In the genomic region with DNA sequence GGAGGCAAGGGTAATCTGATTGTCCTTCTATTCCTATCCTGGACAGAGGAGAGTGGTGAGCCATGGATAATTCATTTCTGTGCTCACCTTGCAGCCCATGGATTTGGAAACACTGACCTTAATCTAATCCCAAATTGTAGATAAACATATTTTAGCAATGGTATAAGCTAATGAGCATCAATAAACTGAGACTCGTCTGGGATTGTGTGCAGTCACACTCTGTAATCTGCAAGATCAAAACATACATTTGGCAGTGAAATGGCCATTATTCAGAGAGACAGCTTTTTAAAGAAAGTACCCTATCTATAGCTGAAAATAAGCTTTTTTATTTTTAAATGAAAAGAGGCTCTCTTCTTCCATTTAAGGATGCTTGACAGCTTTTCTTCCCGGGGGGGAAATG, we compare ENCODE assay signal across 20 cellular contexts.
DNase-seq lines count a peak whose midpoint lies in the region; ATAC-seq and TF ChIP-seq lines count a peak whose summit lies in the region.
"Had no signal": no experiment of that assay in that cellular context is flagged by ENCODE, and none has a peak within 500 bp of the region (broad histone marks: within the 10 kb centered on the region; RNA-seq: fewer than 3 reads in every experiment).

No MANE protein-coding gene starts in this region.

- H3K36me3 Mint-ChIP-seq in brain (no peaks in the 10 kb centered on the region), mesothelial cell of epicardium (no peaks in the 10 kb centered on the region)
- H3K36me3 Mint-ChIP-seq in CD4-positive, alpha-beta T cell (ENCODE audit: low read depth): no peaks in the 10 kb centered on the region
- H3K36me3 Mint-ChIP-seq: CD8-positive, alpha-beta memory T cell had no signal

- H3K4me1 Mint-ChIP-seq in brain (peaks cover 28% of the 10 kb centered on the region), mesothelial cell of epicardium (peaks cover 40% of the 10 kb centered on the region)
- H3K4me1 Mint-ChIP-seq in CD4-positive, alpha-beta T cell (ENCODE audit: low read depth): no peaks in the 10 kb centered on the region
- H3K4me1 Mint-ChIP-seq: B cell; CD8-positive, alpha-beta memory T cell had no signal

- H2AFZ ChIP-seq in SK-N-SH (ENCODE audit: low read depth) (no peak overlapping the region), smooth muscle cell (ENCODE audit: low read depth) (peak overlapping the region; percentile 84)

- H3K4me3 ChIP-seq in SK-N-SH (ENCODE audit: low read depth in 2 of 2, low read length in 1 of 2) (no peak overlapping the region), smooth muscle cell (no peak overlapping the region), tibial nerve (no peak overlapping the region), mucosa of descending colon (no peak overlapping the region)
- H3K4me3 ChIP-seq: BLaER1 treated with 17β-estradiol and CSF1 and Interleukin-3, amounts not matched to agents 10 nM and 100 nM; GM12878 had no signal

- 0% methylated on average over 2 of the region's 2 CpGs for WGBS in SK-N-SH (ENCODE audit: low lambda C conversion rate)
- WGBS in smooth muscle cell (ENCODE audit: low lambda C conversion rate): 4% methylated on average over 2 of the region's 2 CpGs
- WGBS in tibial nerve, 2 donors: 30 to 42% methylated on average over 2 of the region's 2 CpGs

- H3K27ac ChIP-seq in SK-N-SH (ENCODE audit: low read depth in 2 of 2, low read length in 1 of 2) (peak overlapping the region in 1 of 2 experiments; percentile 50; a peak in 2 of 4 replicates), smooth muscle cell (ENCODE audit: low read depth) (peak overlapping the region; percentile 46), tibial nerve (no peak overlapping the region)
- H3K27ac ChIP-seq in CD4-positive, alpha-beta T cell (ENCODE audit: low read depth, low read length): no peak overlapping the region
- H3K27ac ChIP-seq: BLaER1 treated with 17β-estradiol and CSF1 and Interleukin-3, amounts not matched to agents 10 nM and 100 nM had no signal

- no peak for TF ChIP-seq CTCF in SK-N-SH (IDR thresholded peaks at IDR 0.05)
- no peak for TF ChIP-seq CTCF in brain (conservative IDR thresholded peaks at IDR 0.05)
- TF ChIP-seq CTCF in mesothelial cell of epicardium (IDR thresholded peaks at IDR 0.05; ENCODE audit: unreplicated experiment): no peak
- no peak for TF ChIP-seq CTCF in smooth muscle cell (IDR thresholded peaks at IDR 0.05; ENCODE audit: borderline replicate concordance, insufficient read depth, poor library complexity, severe bottlenecking)
- no peak for TF ChIP-seq CTCF in tibial nerve (IDR thresholded peaks at IDR 0.05)
- no peak for TF ChIP-seq CTCF in CD4-positive, alpha-beta T cell (IDR thresholded peaks at IDR 0.05)
- TF ChIP-seq CTCF in mucosa of descending colon (IDR thresholded peaks at IDR 0.05): no peak

- no peaks in the 10 kb centered on the region for H3K9me3 ChIP-seq in SK-N-SH
- no peaks in the 10 kb centered on the region for H3K9me3 ChIP-seq in smooth muscle cell (replicated peaks; ENCODE audit: low read depth)
- no peaks in the 10 kb centered on the region for H3K9me3 ChIP-seq in tibial nerve
- no peaks in the 10 kb centered on the region for H3K9me3 ChIP-seq in CD4-positive, alpha-beta T cell (ENCODE audit: control insufficient read depth, low read length)
- H3K9me3 ChIP-seq in mucosa of descending colon: no peaks in the 10 kb centered on the region
- H3K9me3 ChIP-seq: BLaER1 treated with 17β-estradiol and CSF1 and Interleukin-3, amounts not matched to agents 10 nM and 100 nM had no signal

- H3K27me3 Mint-ChIP-seq in brain: no peaks in the 10 kb centered on the region
- H3K27me3 Mint-ChIP-seq in mesothelial cell of epicardium (ENCODE audit: low read depth): peaks cover 1% of the 10 kb centered on the region
- no peaks in the 10 kb centered on the region for H3K27me3 Mint-ChIP-seq in CD4-positive, alpha-beta T cell
- H3K27me3 Mint-ChIP-seq: CD8-positive, alpha-beta memory T cell had no signal

- POLR2A ChIA-PET in SK-N-SH (lab: Yijun Ruan, JAX): interaction anchor here (0.7 kb wide), 1 partner anchor 15 kb away, joined by 3 read pairs; no protein-coding TSS in a partner anchor
- POLR2A ChIA-PET in CD4-positive, alpha-beta T cell (lab: Charles Lee): no interaction called here

- H4K20me1 ChIP-seq in SK-N-SH (ENCODE audit: insufficient read depth) (no peaks in the 10 kb centered on the region), smooth muscle cell (ENCODE audit: low read depth) (no peaks in the 10 kb centered on the region)
- H4K20me1 ChIP-seq: BLaER1 treated with 17β-estradiol and CSF1 and Interleukin-3, amounts not matched to agents 10 nM and 100 nM had no signal

- H3K4me1 ChIP-seq in SK-N-SH (ENCODE audit: control insufficient read depth in 1 of 2, insufficient read depth in 2 of 2, low read depth in 1 of 2, low read length in 1 of 2): peaks cover 0 to 3% of the 10 kb centered on the region in 2 experiments; a peak in 2 of 4 replicates
- peaks cover 8% of the 10 kb centered on the region for H3K4me1 ChIP-seq in smooth muscle cell (ENCODE audit: low read depth)
- H3K4me1 ChIP-seq in tibial nerve: peaks cover 0 to 5% (median 2%) of the 10 kb centered on the region in 4 donors
- no peaks in the 10 kb centered on the region for H3K4me1 ChIP-seq in mucosa of descending colon (ENCODE audit: low read depth)
- H3K4me1 ChIP-seq: BLaER1 treated with 17β-estradiol and CSF1 and Interleukin-3, amounts not matched to agents 10 nM and 100 nM had no signal

- CTCF ChIA-PET in SK-N-SH (lab: Yijun Ruan, JAX): interaction anchor here (0.9 to 1.3 kb wide), 3 partner anchors 11 to 34 kb away, joined by 3 to 5 read pairs (median 3); no protein-coding TSS in a partner anchor
- CTCF ChIA-PET in CD4-positive, alpha-beta T cell (lab: Charles Lee): no interaction called here

- H3K4me3 Mint-ChIP-seq in brain (no peak overlapping the region), mesothelial cell of epicardium (no peak overlapping the region)
- no peak overlapping the region for H3K4me3 Mint-ChIP-seq in CD4-positive, alpha-beta T cell
- H3K4me3 Mint-ChIP-seq: B cell; CD8-positive, alpha-beta memory T cell; H9 had no signal

- ATAC-seq in SK-N-SH treated with all-trans-retinoic acid at 6 μM for 48 hours (no peak), mucosa of descending colon (no peak)
- no peak for ATAC-seq in CD4-positive, alpha-beta T cell (ENCODE audit: poor library complexity)
- ATAC-seq: GM12878, HepG2 had no signal

- no peak for DNase-seq in SK-N-SH
- DNase-seq in mesothelial cell of epicardium (ENCODE audit: low spot score in 2 of 2, unreplicated experiment in 2 of 2): no peak
- DNase-seq in smooth muscle cell (lab: John Stamatoyannopoulos, UW; ENCODE audit: unreplicated experiment): no peak
- no peak for DNase-seq in tibial nerve (ENCODE audit: low spot score in 2 of 2)
- DNase-seq in CD4-positive, alpha-beta T cell: no peak
- no peak for DNase-seq in mucosa of descending colon
- DNase-seq: 8988T; CD8-positive, alpha-beta memory T cell; COR-L47; DMS 273 treated with DMSO at 0.1 percent for 48 hours; DMS53; DND-41; EL; H9 had no signal

- H3K9me2 ChIP-seq in SK-N-SH: no peaks in the 10 kb centered on the region

- intact Hi-C loops in CD4-positive, alpha-beta T cell (cut with DNase I, micrococcal nuclease): no loop called here
- intact Hi-C loops in mucosa of descending colon (cut with DNase I, micrococcal nuclease): no loop called here

- no peak for TF ChIP-seq POLR2A in tibial nerve (IDR thresholded peaks at IDR 0.05)

- H3K27me3 ChIP-seq in SK-N-SH (ENCODE audit: insufficient read depth) (no peaks in the 10 kb centered on the region), smooth muscle cell (ENCODE audit: low read depth) (no peaks in the 10 kb centered on the region), tibial nerve (no peaks in the 10 kb centered on the region)
- no peaks in the 10 kb centered on the region for H3K27me3 ChIP-seq in CD4-positive, alpha-beta T cell (ENCODE audit: control insufficient read depth, insufficient read depth, low read length)
- H3K27me3 ChIP-seq: BLaER1 treated with 17β-estradiol and CSF1 and Interleukin-3, amounts not matched to agents 10 nM and 100 nM had no signal

- no peaks in the 10 kb centered on the region for H3K79me2 ChIP-seq in SK-N-SH (ENCODE audit: insufficient read depth)
- no peaks in the 10 kb centered on the region for H3K79me2 ChIP-seq in smooth muscle cell (ENCODE audit: low read depth)

- H3K4me2 ChIP-seq in SK-N-SH: no peak overlapping the region
- H3K4me2 ChIP-seq in smooth muscle cell: no peak overlapping the region
- H3K4me2 ChIP-seq: BLaER1 treated with 17β-estradiol and CSF1 and Interleukin-3, amounts not matched to agents 10 nM and 100 nM had no signal

- TF ChIP-seq EP300 in SK-N-SH (IDR thresholded peaks at IDR 0.05; ENCODE audit: borderline replicate concordance in 1 of 2, low read depth in 1 of 2, low read length in 1 of 2) (no peak), tibial nerve (IDR thresholded peaks at IDR 0.05) (no peak)

- H3K27ac Mint-ChIP-seq in brain: peak overlapping the region; percentile 31 to 90 (median 42)
- peak overlapping the region; percentile 84 for H3K27ac Mint-ChIP-seq in mesothelial cell of epicardium
- H3K27ac Mint-ChIP-seq in CD4-positive, alpha-beta T cell: no peak overlapping the region
- H3K27ac Mint-ChIP-seq: B cell; CD8-positive, alpha-beta memory T cell had no signal

- no peaks in the 10 kb centered on the region for H3K9me3 Mint-ChIP-seq in brain
- H3K9me3 Mint-ChIP-seq in mesothelial cell of epicardium: no peaks in the 10 kb centered on the region
- H3K9me3 Mint-ChIP-seq in CD4-positive, alpha-beta T cell: no peaks in the 10 kb centered on the region
- H3K9me3 Mint-ChIP-seq: H9 had no signal

- H3F3A ChIP-seq in SK-N-SH (replicated peaks; ENCODE audit: insufficient read depth): no peaks in the 10 kb centered on the region
- no peaks in the 10 kb centered on the region for H3F3A ChIP-seq in smooth muscle cell (ENCODE audit: low read depth)

- no peaks in the 10 kb centered on the region for H3K36me3 ChIP-seq in SK-N-SH (replicated peaks in 1 of 2; ENCODE audit: control insufficient read depth in 1 of 2, insufficient read depth in 2 of 2, low read length in 1 of 2)
- no peaks in the 10 kb centered on the region for H3K36me3 ChIP-seq in smooth muscle cell (ENCODE audit: low read depth)
- no peaks in the 10 kb centered on the region for H3K36me3 ChIP-seq in tibial nerve
- no peaks in the 10 kb centered on the region for H3K36me3 ChIP-seq in mucosa of descending colon (ENCODE audit: low read depth)
- H3K36me3 ChIP-seq: BLaER1 treated with 17β-estradiol and CSF1 and Interleukin-3, amounts not matched to agents 10 nM and 100 nM had no signal

- TF ChIP-seq RAD21 in SK-N-SH (IDR thresholded peaks at IDR 0.05; ENCODE audit: low read length): no peak

- H3K9ac ChIP-seq in SK-N-SH (no peak overlapping the region), smooth muscle cell (ENCODE audit: low read depth) (no peak overlapping the region)
- H3K9ac ChIP-seq: BLaER1 treated with 17β-estradiol and CSF1 and Interleukin-3, amounts not matched to agents 10 nM and 100 nM had no signal

TF ChIP-seq in SK-N-SH, 30 proteins besides CTCF, POLR2A, EP300 and RAD21 (continues in another document):
- TF ChIP-seq GABPA (IDR thresholded peaks at IDR 0.05; ENCODE audit: low read depth): no peak

TF ChIP-seq in SK-N-SH treated with all-trans-retinoic acid at 6 μM for 48 hours, 23 proteins besides CTCF, POLR2A, EP300 and RAD21 (continues in another document):
- no peak for TF ChIP-seq ZFP30 (CRISPR knock-in tag; IDR thresholded peaks at IDR 0.05)
- no peak for TF ChIP-seq BACH2 (CRISPR knock-in tag; IDR thresholded peaks at IDR 0.05; ENCODE audit: borderline replicate concordance)
- no peak for TF ChIP-seq TOX (CRISPR knock-in tag; IDR thresholded peaks at IDR 0.05; ENCODE audit: borderline replicate concordance)
- TF ChIP-seq RARB (CRISPR knock-in tag; IDR thresholded peaks at IDR 0.05): no peak
